1 cellular context compared by ENCODE assay signal in genomic region chr17:48107137-48108055, GRCh38.
A peak's percentile ranks its signal among the peaks of the same experiment; 100 is the strongest.
TF ChIP-seq lines count a peak whose summit lies in the region.

TSS of gene SNX11 (plus strand) at chr17:48107766. CDS start at chr17:48112044, 4,278 bp downstream.

TF ChIP-seq in K562, 482 proteins besides CTCF, POLR2A, EP300 and RAD21 (continued from another document and continues in another):
- TF ChIP-seq PRDM10 (IDR thresholded peaks at IDR 0.05; ENCODE audit: partially characterized antibody) (peak; percentile 93), ZC3H11A (IDR thresholded peaks at IDR 0.05; ENCODE audit: low read depth, low read length) (no peak), GTF2E2 (tag; IDR thresholded peaks at IDR 0.05) (no peak), KAT7 (CRISPR knock-in tag; IDR thresholded peaks at IDR 0.05; ENCODE audit: borderline replicate concordance) (0 out of 2 replicates have a peak, but pooled peaks have one; percentile 48), HMGN3 (IDR thresholded peaks at IDR 0.05; ENCODE audit: borderline replicate concordance, extremely low read depth, insufficient read length, low read depth, low read length) (peak; percentile 83), SIN3A (IDR thresholded peaks at IDR 0.05; ENCODE audit: borderline replicate concordance in 2 of 2, control insufficient read depth in 1 of 2, low read depth in 2 of 2, low read length in 2 of 2) (peak in 1 of 2 experiments; percentile 87; a peak in 2 of 4 replicates), NFATC3 (IDR thresholded peaks at IDR 0.05) (no peak), CC2D1A (IDR thresholded peaks at IDR 0.05) (no peak), HBP1 (CRISPR knock-in tag; IDR thresholded peaks at IDR 0.05) (no peak), GTF2B (IDR thresholded peaks at IDR 0.05; ENCODE audit: extremely low read depth, insufficient read length) (no peak), ZHX1 (conservative IDR thresholded peaks at IDR 0.05; ENCODE audit: low read length) (no peak), CREM (IDR thresholded peaks at IDR 0.05; ENCODE audit: low read depth) (peak; percentile 47), AFF4 (CRISPR knock-in tag; IDR thresholded peaks at IDR 0.05) (no peak), TSHZ1 (CRISPR knock-in tag; IDR thresholded peaks at IDR 0.05) (no peak), PPARD (CRISPR knock-in tag; IDR thresholded peaks at IDR 0.05) (no peak), FOS (IDR thresholded peaks at IDR 0.05; ENCODE audit: extremely low read depth, insufficient read length) (peak; percentile 57), MXD1 (CRISPR knock-in tag; IDR thresholded peaks at IDR 0.05; ENCODE audit: borderline replicate concordance, poor library complexity, severe bottlenecking) (no peak), TEAD4 (IDR thresholded peaks at IDR 0.05; ENCODE audit: low read length) (peak; percentile 6; the same call in 1 of the 2 replicates), TEAD4 (CRISPR knock-in tag; IDR thresholded peaks at IDR 0.05; ENCODE audit: borderline replicate concordance) (no peak), SOX6 (IDR thresholded peaks at IDR 0.05) (0 out of 2 replicates have a peak, but pooled peaks have one; percentile 29), ZNF830 (CRISPR knock-in tag; IDR thresholded peaks at IDR 0.05) (no peak), ERF (CRISPR knock-in tag; IDR thresholded peaks at IDR 0.05) (no peak), POU5F1 (IDR thresholded peaks at IDR 0.05; ENCODE audit: borderline replicate concordance, low read depth, low read length, partially characterized antibody) (no peak), FIP1L1 (IDR thresholded peaks at IDR 0.05; ENCODE audit: low read depth, low read length, poor library complexity, severe bottlenecking) (no peak)
